ENCODE assay signal across 11 cellular contexts in the genomic region with DNA sequence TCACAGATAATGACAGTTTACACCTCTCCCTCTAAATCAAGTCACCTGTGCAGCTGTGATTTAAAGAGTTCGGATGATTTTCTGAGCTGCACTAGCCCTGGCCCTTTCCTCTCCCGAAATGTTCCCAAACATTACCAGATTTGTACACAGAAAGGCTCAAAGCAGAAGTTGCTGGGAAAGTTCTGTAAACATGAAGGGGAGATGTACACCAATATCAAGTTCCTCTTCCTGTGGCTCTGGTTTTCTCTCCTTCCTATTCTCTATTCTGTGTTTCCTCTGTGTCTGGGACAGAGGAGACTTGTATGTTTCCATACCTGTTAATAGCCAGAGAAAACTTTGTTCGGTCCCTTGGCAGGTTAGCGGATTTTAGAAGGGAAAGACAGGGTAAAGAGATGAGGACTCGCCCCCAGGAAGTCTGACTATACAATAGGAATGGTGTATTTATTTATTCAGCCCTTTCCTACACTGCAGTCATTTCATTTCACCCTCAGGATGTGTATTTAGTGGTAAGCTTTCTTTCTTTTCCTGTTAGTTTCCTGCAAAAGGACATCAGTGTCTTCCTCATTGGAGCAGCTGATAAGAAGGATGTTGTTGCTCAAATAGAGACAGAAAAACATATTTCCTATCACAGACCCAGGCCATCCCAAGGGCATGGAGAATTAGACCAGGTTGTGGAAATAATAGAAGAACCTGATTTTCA. TPM values are rescaled to one million over a fixed set of nuclear protein-coding genes. Genes with fewer than 3 reads are reported as not detected.
DNase-seq lines count a peak whose midpoint lies in the region; ATAC-seq, FAIRE-seq and TF ChIP-seq lines count a peak whose summit lies in the region.
"Had no signal": no experiment of that assay in that cellular context is flagged by ENCODE, and none has a peak within 500 bp of the region (broad histone marks: within the 10 kb centered on the region; RNA-seq: fewer than 3 reads in every experiment).

No MANE protein-coding gene starts in this region.

- H3K23ac ChIP-seq in mesendoderm (ENCODE audit: low read length): no peak overlapping the region

- intact Hi-C loops in K562 (cut with micrococcal nuclease): loop anchor here (10.0 kb wide), 1 partner anchor 541 kb away; the partner anchor contains the start of gene DCAF4

- H2BK15ac ChIP-seq in mesendoderm (replicated peaks; ENCODE audit: low read depth): no peak overlapping the region

- H3K9ac ChIP-seq in Karpas-422 (ENCODE audit: low read length) (no peak overlapping the region), K562 (ENCODE audit: insufficient read depth in 1 of 2, low read depth in 2 of 2, low read length in 2 of 2) (no peak overlapping the region), mesendoderm (ENCODE audit: low read length) (no peak overlapping the region)

- BruUV-seq in K562 (replicated peaks; lab: Mats Ljungman, UMichigan): no TSS peak

- H3K79me1 ChIP-seq in mesendoderm (ENCODE audit: low read length): no peaks in the 10 kb centered on the region

- no peaks in the 10 kb centered on the region for H3K36me3 ChIP-seq in Karpas-422 (ENCODE audit: insufficient read depth, low read length)
- H3K36me3 ChIP-seq in K562 (ENCODE audit: control insufficient read depth, insufficient read depth, low read length): no peaks in the 10 kb centered on the region
- no peaks in the 10 kb centered on the region for H3K36me3 ChIP-seq in mesendoderm (ENCODE audit: control insufficient read depth, insufficient read depth, low read length)

- no peak overlapping the region for H2AK5ac ChIP-seq in mesendoderm (ENCODE audit: low read length)

- 26% methylated on average over 3 of the region's 5 CpGs for WGBS in K562 (ENCODE audit: insufficient coverage, low coverage, missing lambda C conversion rate)
- no CpG with 5 or more reads among the region's 5 CpGs for WGBS in mesendoderm (ENCODE audit: extremely low coverage, insufficient coverage, low lambda C conversion rate)

- H3K4ac ChIP-seq in mesendoderm (ENCODE audit: low read depth, low read length): no peak overlapping the region

- H3K18ac ChIP-seq in mesendoderm (ENCODE audit: low read length): no peak overlapping the region

- no peak for TF ChIP-seq EP300 in K562 (IDR thresholded peaks at IDR 0.05; ENCODE audit: low read length)

- peaks cover 3% of the 10 kb centered on the region for H3K9me1 ChIP-seq in K562 (ENCODE audit: control insufficient read depth, insufficient read depth, low read length)

- H3K27ac ChIP-seq in Karpas-422 (ENCODE audit: low read length) (no peak overlapping the region), K562 (ENCODE audit: extremely low read depth, low read depth, low read length) (no peak overlapping the region), mesendoderm (ENCODE audit: low read depth, low read length) (no peak overlapping the region)

- TF ChIP-seq CTCF in K562 (IDR thresholded peaks at IDR 0.05 in 2 of 3, conservative IDR thresholded peaks at IDR 0.05 in 1 of 3; ENCODE audit: insufficient read depth in 2 of 3, low read depth in 1 of 3, low read length in 3 of 3): no peak

- H4K5ac ChIP-seq in mesendoderm (ENCODE audit: low read length): no peak overlapping the region

- H4K20me1 ChIP-seq in Karpas-422 (ENCODE audit: insufficient read depth, low read depth, low read length) (no peaks in the 10 kb centered on the region), K562 (replicated peaks; ENCODE audit: control insufficient read depth, insufficient read depth, low read length) (no peaks in the 10 kb centered on the region)

- H3K9me3 ChIP-seq in Karpas-422 (ENCODE audit: low read length): no peaks in the 10 kb centered on the region
- H3K9me3 ChIP-seq in K562 (replicated peaks; ENCODE audit: control insufficient read depth, insufficient read depth, low read depth, low read length): no peaks in the 10 kb centered on the region
- H3K9me3 ChIP-seq in mononuclear cell (ENCODE audit: low read depth, low read length): no peaks in the 10 kb centered on the region

- H3K4me2 ChIP-seq in Karpas-422 (ENCODE audit: low read depth, low read length, poor library complexity, severe bottlenecking) (peak overlapping the region; percentile 24), K562 (ENCODE audit: insufficient read depth, low read length) (no peak overlapping the region), mesendoderm (ENCODE audit: low read length) (no peak overlapping the region)

- H3K9me2 ChIP-seq in Karpas-422 (replicated peaks; ENCODE audit: insufficient read depth, low read length): no peaks in the 10 kb centered on the region

- no peak overlapping the region for H3K56ac ChIP-seq in mesendoderm (ENCODE audit: low read length)

- DNase-seq in AML-193 (lab: John Stamatoyannopoulos, UW): peak; percentile 55 to 56
- no peak for DNase-seq in Karpas-422
- no peak for DNase-seq in K562 (ENCODE audit: extremely low read depth in 1 of 4, low spot score in 3 of 4)
- DNase-seq in NCI-H446 treated with DMSO at 0.1 percent for 48 hours (lab: John Stamatoyannopoulos, UW): no peak
- no peak for DNase-seq in hypothalamus (lab: John Stamatoyannopoulos, UW)
- DNase-seq in mesendoderm: no peak
- DNase-seq: activated naive CD4-positive, alpha-beta T cell; COR-L47; NCI-H1417 had no signal

- H3K27me3 ChIP-seq in Karpas-422 (ENCODE audit: low read length) (no peaks in the 10 kb centered on the region), K562 (ENCODE audit: control insufficient read depth in 2 of 2, insufficient read depth in 2 of 2, low read length in 2 of 2) (no peaks in the 10 kb centered on the region), mononuclear cell (ENCODE audit: insufficient read depth, low read length) (no peaks in the 10 kb centered on the region), mesendoderm (ENCODE audit: insufficient read depth, low read length, poor library complexity) (no peaks in the 10 kb centered on the region)

- H2BK120ac ChIP-seq in mesendoderm (ENCODE audit: low read depth, low read length): no peak overlapping the region

- H3K79me2 ChIP-seq in Karpas-422 (ENCODE audit: low read length): no peaks in the 10 kb centered on the region
- H3K79me2 ChIP-seq in K562 (ENCODE audit: control insufficient read depth, insufficient read depth, low read length): no peaks in the 10 kb centered on the region
- no peaks in the 10 kb centered on the region for H3K79me2 ChIP-seq in mesendoderm (ENCODE audit: control insufficient read depth, insufficient read depth, low read length)

- POLR2A ChIA-PET in K562 (lab: Yijun Ruan, JAX): interaction anchor here (1.3 kb wide), 1 partner anchor 11 kb away, joined by 5 read pairs; no protein-coding TSS in a partner anchor

- no peak for TF ChIP-seq POLR2A in K562 (conservative IDR thresholded peaks at IDR 0.05)

- H3K4me3 ChIP-seq in Karpas-422 (ENCODE audit: low read length): no peak overlapping the region
- H3K4me3 ChIP-seq in K562: no peak overlapping the region
- H3K4me3 ChIP-seq in mononuclear cell (ENCODE audit: low read length): peak overlapping the region; percentile 42
- H3K4me3 ChIP-seq in mesendoderm (ENCODE audit: low read length): no peak overlapping the region

- H3K4me1 ChIP-seq in Karpas-422 (ENCODE audit: low read length) (peaks cover 40% of the 10 kb centered on the region), K562 (replicated peaks in 1 of 2; ENCODE audit: control insufficient read depth in 2 of 2, insufficient read depth in 2 of 2, low read length in 2 of 2) (peaks cover 14 to 50% of the 10 kb centered on the region in 2 experiments), mononuclear cell (ENCODE audit: insufficient read depth, low read length) (peaks cover 73% of the 10 kb centered on the region), mesendoderm (ENCODE audit: control insufficient read depth, low read depth, low read length) (peaks cover 2% of the 10 kb centered on the region)

- H4K8ac ChIP-seq in mesendoderm (ENCODE audit: low read depth, low read length): no peak overlapping the region

- FAIRE-seq in K562 (lab: Jason Lieb, UNC): peak; percentile 40

- CTCF ChIA-PET in K562 (lab: Yijun Ruan, JAX; ENCODE audit: low intra/inter-chr PET ratio): no interaction called here

- no peak overlapping the region for H2BK5ac ChIP-seq in mesendoderm (ENCODE audit: low read length)

- H2AFZ ChIP-seq in Karpas-422 (ENCODE audit: low read length): peak overlapping the region; percentile 32; the same call in 1 of the 2 replicates
- H2AFZ ChIP-seq in K562 (ENCODE audit: low read depth, low read length): no peak overlapping the region

- ATAC-seq in K562 (no peak), GM19452 (IDR thresholded peaks at IDR 0.05; ENCODE audit: unreplicated experiment) (no peak)

- no peak for TF ChIP-seq RAD21 in K562 (CRISPR knock-in tag; conservative IDR thresholded peaks at IDR 0.05 in 1 of 2, IDR thresholded peaks at IDR 0.05 in 1 of 2)

- in situ Hi-C loops in K562 (cut with MboI): loop anchor here (5.0 to 25.0 kb wide), 3 partner anchors 169 to 954 kb away; partner anchors contain the start of gene ZFYVE1

RNA-seq across cellular contexts. Expression of gene NUMB, which starts 7.6 kb away (rescaled TPM):
- 36.0 and 41.1 TPM in 2 replicates for total RNA-seq in Karpas-422 (2014; rRNA removed; shearing (Covaris generic); ENCODE audit: low replicate concordance)
- total RNA-seq in K562 (2011; cell fraction: chromatin; rRNA removed; ENCODE audit: low replicate concordance): 92.6 and 162 TPM in 2 replicates
- 62.4 and 76.5 TPM in 2 replicates for total RNA-seq in K562 (2011; cell fraction: nucleolus; rRNA removed)
- total RNA-seq in K562 (2011; cell fraction: nucleoplasm; rRNA removed): 94.4 and 145 TPM in 2 replicates
- 16.8 and 17.8 TPM in 2 replicates for total RNA-seq in K562 (2014; rRNA removed)
- total RNA-seq in K562 (2014; rRNA removed; fragmentation: Illumina TruSeq; extraction: Trizol): 18.1 TPM in 2 replicates
- 13.5 and 17.9 TPM in 2 replicates for total RNA-seq in K562 (2015; rRNA removed; fragmentation: Illumina TruSeq; extraction: Trizol)
- total RNA-seq in K562 (2021): 38.3 and 39.4 TPM in 2 replicates
- polyA plus RNA-seq in K562 (2011; rRNA removed): 54.0 and 65.1 TPM in 2 replicates
- polyA plus RNA-seq in K562 (2011; cell fraction: cytosol; rRNA removed): 66.1 and 80.6 TPM in 2 replicates
- polyA plus RNA-seq in K562 (2011; cell fraction: nucleus; rRNA removed): 95.4 and 136 TPM in 2 replicates
- 33.4 and 35.1 TPM in 2 replicates for polyA plus RNA-seq in K562 (2012)
- 44.2 and 48.6 TPM in 2 replicates for polyA plus RNA-seq in K562 (2014; fragmentation: Illumina TruSeq; extraction: Trizol)
- 10 to 100 TPM; 23.5 to 47.8 TPM for polyA plus RNA-seq in K562 (2014; fragmentation: Nextera tagmentation; extraction: Ambion mirVana)
- 31.5 and 32.3 TPM in 2 replicates for polyA plus RNA-seq in K562 (2014; rRNA removed)
- 101 and 113 TPM in 2 replicates for polyA minus RNA-seq in K562 (2011; rRNA and poly(A)+ RNA removed)
- 32.8 and 40.6 TPM in 2 replicates for polyA minus RNA-seq in K562 (2011; cell fraction: cytosol; rRNA and poly(A)+ RNA removed)
- polyA minus RNA-seq in K562 (2011; cell fraction: nucleus; rRNA and poly(A)+ RNA removed): 46.2 and 65.6 TPM in 2 replicates
- total RNA-seq in mononuclear cell: 41.1 TPM
- polyA plus RNA-seq in mesendoderm (2013, experiment 1 of 2): 46.8 TPM
- polyA plus RNA-seq in mesendoderm (2013, experiment 2 of 2): 43.6 TPM

RNA-seq across cellular contexts. Expression of gene RIOX1, which starts 24.8 kb away (rescaled TPM):
- total RNA-seq in Karpas-422 (2014; rRNA removed; shearing (Covaris generic); ENCODE audit: low replicate concordance): 23.1 and 36.8 TPM in 2 replicates
- 6.8 and 12.9 TPM in 2 replicates for total RNA-seq in K562 (2011; cell fraction: chromatin; rRNA removed; ENCODE audit: low replicate concordance)
- 14.5 and 16.8 TPM in 2 replicates for total RNA-seq in K562 (2011; cell fraction: nucleolus; rRNA removed)
- total RNA-seq in K562 (2011; cell fraction: nucleoplasm; rRNA removed): 6.6 and 10.8 TPM in 2 replicates
- total RNA-seq in K562 (2014; rRNA removed) (17.6 and 18.0 TPM in 2 replicates), K562 (2014; rRNA removed; fragmentation: Illumina TruSeq; extraction: Trizol) (7.8 and 9.2 TPM in 2 replicates), K562 (2015; rRNA removed; fragmentation: Illumina TruSeq; extraction: Trizol) (11.5 and 12.7 TPM in 2 replicates), K562 (2021) (14.3 and 15.7 TPM in 2 replicates), mononuclear cell (32.2 TPM)
- polyA plus RNA-seq in K562 (2011; rRNA removed) (4.6 and 5.8 TPM in 2 replicates), K562 (2014; fragmentation: Illumina TruSeq; extraction: Trizol) (8.0 and 8.2 TPM in 2 replicates), K562 (2014; fragmentation: Nextera tagmentation; extraction: Ambion mirVana) (1 to 10 TPM; 1.9 to 2.6 TPM), K562 (2014; rRNA removed) (12.4 and 13.8 TPM in 2 replicates)
- polyA plus RNA-seq in K562 (2011; cell fraction: cytosol; rRNA removed): 5.6 and 18.2 TPM in 2 replicates
- polyA plus RNA-seq in K562 (2011; cell fraction: nucleus; rRNA removed): 4.1 and 6.5 TPM in 2 replicates
- 5.3 and 9.7 TPM in 2 replicates for polyA plus RNA-seq in K562 (2012)
- 5.7 and 7.6 TPM in 2 replicates for polyA minus RNA-seq in K562 (2011; rRNA and poly(A)+ RNA removed)
- 8.2 and 10.1 TPM in 2 replicates for polyA minus RNA-seq in K562 (2011; cell fraction: cytosol; rRNA and poly(A)+ RNA removed)
- 7.8 and 10.0 TPM in 2 replicates for polyA minus RNA-seq in K562 (2011; cell fraction: nucleus; rRNA and poly(A)+ RNA removed)
- 15.2 TPM for polyA plus RNA-seq in mesendoderm (2013, experiment 1 of 2)
- 15.3 TPM for polyA plus RNA-seq in mesendoderm (2013, experiment 2 of 2)

Comparison
In these comparisons a context has a peak if more than half of its experiments do, and no peak if none do; other contexts are left out.
1. DNase-seq: peak in AML-193 (2 of 2); none in Karpas-422 (single experiment), K562 (0 of 4), NCI-H446 treated with DMSO at 0.1 percent for 48 hours (single experiment), hypothalamus (0 of 51) and mesendoderm (single experiment).